31 cellular contexts compared by ENCODE assay signal in genomic region chr9:130630091-130630450, GRCh38. TPM values are rescaled to one million over a fixed set of nuclear protein-coding genes. Genes with fewer than 3 reads are reported as not detected.
"Had no signal": no experiment of that assay in that cellular context is flagged by ENCODE, and none has a peak within 500 bp of the region (broad histone marks: within the 10 kb centered on the region; RNA-seq: fewer than 3 reads in every experiment).

No MANE protein-coding gene starts in this region.

- H3K27ac Mint-ChIP-seq: activated naive CD4-positive, alpha-beta T cell treated with anti-CD3 and anti-CD28 coated beads, Interleukin-2, amount 10 ng/mL, durations not matched to agents 7 days and 5 days; activated T-cell treated with anti-CD3 and anti-CD28 coated beads, Interleukin-2, amount 50 U/mL, for 72 hours; effector memory CD8-positive, alpha-beta T cell; nephron; stimulated activated effector memory CD8-positive, alpha-beta T cell treated with anti-CD3 and anti-CD28 coated beads, Interleukin-12 subunit alpha, Interleukin-12 subunit beta, amount 100 ng/mL, for 72 hours; stimulated activated naive CD8-positive, alpha-beta T cell treated with anti-CD3 and anti-CD28 coated beads, Interleukin-15, Interleukin-2, amounts not matched to agents 100 ng/mL and 50 ng/mL, for 24 hours; T-helper 2 cell treated with Interferon-gamma antibody and Interleukin-4, amounts not matched to agents 5 μg/mL and 100 μg/mL, for 36 hours had no signal

- H3K9me3 Mint-ChIP-seq: activated naive CD4-positive, alpha-beta T cell treated with anti-CD3 and anti-CD28 coated beads, Interleukin-2, amount 10 ng/mL, durations not matched to agents 7 days and 5 days; activated T-cell treated with anti-CD3 and anti-CD28 coated beads, Interleukin-2, amount 50 U/mL, for 72 hours; effector memory CD8-positive, alpha-beta T cell; nephron; stimulated activated effector memory CD8-positive, alpha-beta T cell treated with anti-CD3 and anti-CD28 coated beads, Interleukin-12 subunit alpha, Interleukin-12 subunit beta, amount 100 ng/mL, for 72 hours; stimulated activated naive CD8-positive, alpha-beta T cell treated with anti-CD3 and anti-CD28 coated beads, Interleukin-15, Interleukin-2, amounts not matched to agents 100 ng/mL and 50 ng/mL, for 24 hours; T-helper 2 cell treated with Interferon-gamma antibody and Interleukin-4, amounts not matched to agents 5 μg/mL and 100 μg/mL, for 36 hours had no signal

- H3K36me3 ChIP-seq: uterus had no signal

- H3K27me3 Mint-ChIP-seq: activated naive CD4-positive, alpha-beta T cell treated with anti-CD3 and anti-CD28 coated beads, Interleukin-2, amount 10 ng/mL, durations not matched to agents 7 days and 5 days; effector memory CD8-positive, alpha-beta T cell; stimulated activated naive CD8-positive, alpha-beta T cell treated with anti-CD3 and anti-CD28 coated beads, Interleukin-15, Interleukin-2, amounts not matched to agents 100 ng/mL and 50 ng/mL, for 24 hours had no signal

- H3K9me3 ChIP-seq: gastroesophageal sphincter, left ventricle myocardium inferior, right lobe of liver, thoracic aorta, uterus had no signal

- H3K4me1 Mint-ChIP-seq: activated naive CD4-positive, alpha-beta T cell treated with anti-CD3 and anti-CD28 coated beads, Interleukin-2, amount 10 ng/mL, durations not matched to agents 7 days and 5 days; stimulated activated effector memory CD8-positive, alpha-beta T cell treated with anti-CD3 and anti-CD28 coated beads, Interleukin-12 subunit alpha, Interleukin-12 subunit beta, amount 100 ng/mL, for 72 hours had no signal

- H3K4me1 ChIP-seq: gastroesophageal sphincter, uterus had no signal

- H3K27ac ChIP-seq: brain microvascular endothelial cell, gastroesophageal sphincter, right lobe of liver, skin epidermis, thoracic aorta, uterus had no signal

- FAIRE-seq: astrocyte, endothelial cell of umbilical vein had no signal

- DNase-seq: activated CD4-positive, alpha-beta T cell treated with anti-CD3 and anti-CD28 coated beads for 4 hours; activated CD4-positive, alpha-beta T cell treated with anti-CD3 and anti-CD28 coated beads, Interleukin-2, amount 50 U/mL, for 4 hours; activated naive CD4-positive, alpha-beta T cell treated with anti-CD3 and anti-CD28 coated beads, Interleukin-2, amount 10 ng/mL, durations not matched to agents 7 days and 5 days; activated T-cell treated with anti-CD3 and anti-CD28 coated beads for 4 hours; activated T-cell treated with anti-CD3 and anti-CD28 coated beads, Interleukin-2, amount 50 U/mL, for 72 hours; amniotic stem cell; brain microvascular endothelial cell; cortex of kidney; effector memory CD8-positive, alpha-beta T cell; left ventricle myocardium inferior; right lobe of liver; stimulated activated CD4-positive, alpha-beta T cell treated with anti-CD3 and anti-CD28 coated beads, Interleukin-4, amount 100 ng/mL, for 24 hours; T-helper 1 cell; trophoblast cell; uterus had no signal

- ATAC-seq: activated T-cell treated with anti-CD3 and anti-CD28 coated beads, Interleukin-2, amount 50 U/mL, for 72 hours; effector memory CD8-positive, alpha-beta T cell; gastroesophageal sphincter; right lobe of liver; stimulated activated effector memory CD8-positive, alpha-beta T cell treated with anti-CD3 and anti-CD28 coated beads, Interleukin-12 subunit alpha, Interleukin-12 subunit beta, amount 100 ng/mL, for 72 hours had no signal

- H3K4me3 ChIP-seq: gastroesophageal sphincter, left ventricle myocardium inferior, lung, right lobe of liver, skin epidermis, thoracic aorta, uterus had no signal

- H3K27me3 ChIP-seq: brain microvascular endothelial cell, gastroesophageal sphincter, right lobe of liver, uterus had no signal

- H3K4me3 Mint-ChIP-seq: activated naive CD4-positive, alpha-beta T cell treated with anti-CD3 and anti-CD28 coated beads, Interleukin-2, amount 10 ng/mL, durations not matched to agents 7 days and 5 days; activated T-cell treated with anti-CD3 and anti-CD28 coated beads, Interleukin-2, amount 50 U/mL, for 72 hours; effector memory CD8-positive, alpha-beta T cell; nephron; stimulated activated effector memory CD8-positive, alpha-beta T cell treated with anti-CD3 and anti-CD28 coated beads, Interleukin-12 subunit alpha, Interleukin-12 subunit beta, amount 100 ng/mL, for 72 hours; stimulated activated naive CD8-positive, alpha-beta T cell treated with anti-CD3 and anti-CD28 coated beads, Interleukin-15, Interleukin-2, amounts not matched to agents 100 ng/mL and 50 ng/mL, for 24 hours; T-helper 2 cell treated with Interferon-gamma antibody and Interleukin-4, amounts not matched to agents 5 μg/mL and 100 μg/mL, for 36 hours had no signal

RNA-seq across cellular contexts. Expression of gene PRDM12, which starts 34.3 kb away (rescaled TPM):
- total RNA-seq: activated T-cell treated with anti-CD3 and anti-CD28 coated beads, Interleukin-2, amount 50 U/mL, for 72 hours; cardiac septum; endothelial cell of umbilical vein; fibroblast of lung; fibroblast of villous mesenchyme; gastroesophageal sphincter; left ventricle myocardium inferior; osteoblast; renal cortical epithelial cell; subcutaneous adipose tissue; thoracic aorta; uterus had no signal
- polyA plus RNA-seq: endothelial cell of umbilical vein, fibroblast of lung had no signal
